ENCODE assay signal across 11 cellular contexts in genomic region chr7:74466196-74466813, GRCh38. TPM values are rescaled to one million over a fixed set of nuclear protein-coding genes. Genes with fewer than 3 reads are reported as not detected.
DNase-seq lines count a peak whose midpoint lies in the region; ATAC-seq and TF ChIP-seq lines count a peak whose summit lies in the region.
"Had no signal": no experiment of that assay in that cellular context is flagged by ENCODE, and none has a peak within 500 bp of the region (broad histone marks: within the 10 kb centered on the region; RNA-seq: fewer than 3 reads in every experiment).

No MANE protein-coding gene starts in this region.

- H3K4me1 ChIP-seq in H9 (ENCODE audit: insufficient read depth, low read length) (no peaks in the 10 kb centered on the region), sigmoid colon (peaks cover 0 to 16% (median 5%) of the 10 kb centered on the region in 4 donors), ovary (ENCODE audit: insufficient read depth) (no peaks in the 10 kb centered on the region)

- H3K56ac ChIP-seq in H9 (ENCODE audit: insufficient read length, low read depth, low read length) = no peak overlapping the region

- peaks cover 2% of the 10 kb centered on the region for H3K23me2 ChIP-seq in H9 (ENCODE audit: insufficient read length, low read depth, low read length, poor library complexity, severe bottlenecking)

- no peak overlapping the region for H2BK120ac ChIP-seq in H9 (ENCODE audit: low read depth, low read length, poor library complexity, severe bottlenecking)

- H3K79me2 ChIP-seq in H9 (ENCODE audit: insufficient read depth, low read length) = peaks cover 5% of the 10 kb centered on the region; the same call in 1 of the 2 replicates

- no peak overlapping the region for H3K18ac ChIP-seq in H9 (ENCODE audit: insufficient read length, low read depth, low read length)

- H3K23ac ChIP-seq in H9 (ENCODE audit: insufficient read length, low read depth, low read length) = no peak overlapping the region

- H2BK20ac ChIP-seq in H9 (ENCODE audit: low read depth, low read length, poor library complexity, severe bottlenecking) = no peak overlapping the region

- H3T11ph ChIP-seq in H9 (ENCODE audit: low read length) = no peak overlapping the region

- no peak overlapping the region for H4K91ac ChIP-seq in H9 (ENCODE audit: insufficient read length, low read depth, low read length)

- intact Hi-C loops in sigmoid colon (cut with DNase I) = no loop called here
- intact Hi-C loops in ovary (cut with DNase I) = no loop called here

- TF ChIP-seq CTCF in H9 (conservative IDR thresholded peaks at IDR 0.05) (no peak), sigmoid colon (IDR thresholded peaks at IDR 0.05) (no peak), ovary (IDR thresholded peaks at IDR 0.05) (no peak)

- DNase-seq in H9 (no peak), cerebellar cortex (ENCODE audit: low spot score) (peak; percentile 66), left kidney (ENCODE audit: low read depth, low spot score) (peak; percentile 54), sigmoid colon (peak; percentile 79), ovary (no peak)
- no peak for DNase-seq in activated CD4-positive, alpha-beta T cell treated with anti-CD3 and anti-CD28 coated beads for 4 hours
- no peak for DNase-seq in activated naive CD4-positive, alpha-beta T cell treated with anti-CD3 and anti-CD28 coated beads, Interleukin-2, amount 50 U/mL, for 16 hours
- DNase-seq: brain microvascular endothelial cell; stimulated activated CD4-positive, alpha-beta T cell treated with anti-CD3 and anti-CD28 coated beads, Interleukin-15, amount 100 ng/mL, for 24 hours had no signal

- no peak overlapping the region for H2BK5ac ChIP-seq in H9 (ENCODE audit: insufficient read length, low read length)

- ATAC-seq in GM21360 (IDR thresholded peaks at IDR 0.05; ENCODE audit: unreplicated experiment) = no peak

- H3K79me1 ChIP-seq in H9 (ENCODE audit: insufficient read depth, low read depth, low read length, poor library complexity, severe bottlenecking) = no peaks in the 10 kb centered on the region

- H3K27me3 ChIP-seq in H9 (ENCODE audit: insufficient read depth, low read length) (no peaks in the 10 kb centered on the region), sigmoid colon (no peaks in the 10 kb centered on the region), ovary (no peaks in the 10 kb centered on the region)
- H3K27me3 ChIP-seq: brain microvascular endothelial cell had no signal

- peaks cover 9 to 14% of the 10 kb centered on the region in 2 experiments for H3K4me1 Mint-ChIP-seq in H9

- no peak overlapping the region for H2AFZ ChIP-seq in H9 (ENCODE audit: low read length)

- no peak overlapping the region for H3K27ac ChIP-seq in H9 (ENCODE audit: insufficient read length, low read depth, low read length)
- H3K27ac ChIP-seq in sigmoid colon = peak overlapping the region; percentile 53 to 74 (median 72)
- H3K27ac ChIP-seq in ovary = no peak overlapping the region
- H3K27ac ChIP-seq: brain microvascular endothelial cell had no signal

- no peak overlapping the region for H4K5ac ChIP-seq in H9 (ENCODE audit: insufficient read length, low read depth, low read length)

- H2BK12ac ChIP-seq in H9 (ENCODE audit: insufficient read length, low read depth, low read length) = no peak overlapping the region

- H3K4ac ChIP-seq in H9 (ENCODE audit: low read depth, low read length) = no peak overlapping the region

- no peak overlapping the region for H3K4me2 ChIP-seq in H9 (ENCODE audit: insufficient read depth, insufficient read length, low read length)

- H3K4me3 ChIP-seq in sigmoid colon (no peak overlapping the region), ovary (no peak overlapping the region)
- H3K4me3 ChIP-seq: lung had no signal

- H3K36me3 Mint-ChIP-seq in H9 (ENCODE audit: insufficient read depth in 1 of 3, low read depth in 3 of 3) = peaks cover 0 to 21% (median 4%) of the 10 kb centered on the region in 3 experiments; a peak in 3 of 7 replicates

- H3K9me3 Mint-ChIP-seq in H9 = no peaks in the 10 kb centered on the region

- H3K36me3 ChIP-seq in sigmoid colon = no peaks in the 10 kb centered on the region
- H3K36me3 ChIP-seq in ovary = no peaks in the 10 kb centered on the region
- H3K36me3 ChIP-seq: brain microvascular endothelial cell had no signal

- H3K4me3 Mint-ChIP-seq in H9 = no peak overlapping the region

- no peaks in the 10 kb centered on the region for H3K9me3 ChIP-seq in H9 (ENCODE audit: control insufficient read depth, low read depth, low read length)
- no peaks in the 10 kb centered on the region for H3K9me3 ChIP-seq in sigmoid colon
- H3K9me3 ChIP-seq in ovary = no peaks in the 10 kb centered on the region

- no CpG with 5 or more reads among the region's 21 CpGs for WGBS in H9 (ENCODE audit: extremely low coverage, insufficient read length, low lambda C conversion rate)
- WGBS in sigmoid colon, 2 donors = 27 to 63% methylated on average over 21 of the region's 21 CpGs
- 70 to 79% (median 74%) methylated on average over 21 of the region's 21 CpGs for WGBS in ovary, 3 donors

- H3K27me3 Mint-ChIP-seq in H9 (ENCODE audit: low read depth) = no peaks in the 10 kb centered on the region

- H4K20me1 ChIP-seq in H9 (ENCODE audit: control insufficient read depth, insufficient read depth, insufficient read length) = no peaks in the 10 kb centered on the region

- no peak for TF ChIP-seq POLR2A in sigmoid colon (IDR thresholded peaks at IDR 0.05)
- TF ChIP-seq POLR2A in ovary (IDR thresholded peaks at IDR 0.05) = no peak

- no peak overlapping the region for H2AK5ac ChIP-seq in H9 (ENCODE audit: insufficient read length, low read length)

- H3K27ac Mint-ChIP-seq in H9 = peak overlapping the region; percentile 3 to 89 (median 86); a peak in 5 of 7 replicates

- H2BK15ac ChIP-seq in H9 (ENCODE audit: low read depth, low read length) = no peak overlapping the region

- no peak overlapping the region for H4K8ac ChIP-seq in H9 (replicated peaks; ENCODE audit: insufficient read length, low read depth, low read length)

- peak in 2 of 4 donors; percentile 52 to 87 for TF ChIP-seq EP300 in sigmoid colon (IDR thresholded peaks at IDR 0.05)
- TF ChIP-seq EP300 in ovary (IDR thresholded peaks at IDR 0.05) = no peak

- H3K14ac ChIP-seq in H9 (ENCODE audit: insufficient read depth, low read length) = no peak overlapping the region; the same call in 1 of the 2 replicates

- no peak overlapping the region for H3K9ac ChIP-seq in H9 (ENCODE audit: extremely low read depth, insufficient read length, low read length)

RNA-seq across cellular contexts. Expression of gene GTF2IRD1, which starts 12.6 kb away (rescaled TPM):
- total RNA-seq in H9 (2021) (34.3 and 39.9 TPM in 2 replicates), sigmoid colon (10 to 100 TPM; 15.0 to 24.2 (median 17.9) TPM), ovary (10 to 100 TPM; 13.4 to 39.0 (median 29.5) TPM)
- polyA plus RNA-seq in sigmoid colon (10 to 100 TPM in 1 of 3 donors, 1 to 10 TPM in 2; 1.8 to 13.6 (median 3.5) TPM), ovary (10 to 100 TPM; 12.0 to 17.1 TPM)

Comparison
In these comparisons a context has a peak if more than half of its experiments do, and no peak if none do; other contexts are left out.
1. DNase-seq: peak in cerebellar cortex (single experiment), left kidney (single experiment) and sigmoid colon (single experiment); none in H9 (single experiment), ovary (0 of 5), activated CD4-positive, alpha-beta T cell treated with anti-CD3 and anti-CD28 coated beads for 4 hours (0 of 2) and activated naive CD4-positive, alpha-beta T cell treated with anti-CD3 and anti-CD28 coated beads, Interleukin-2, amount 50 U/mL, for 16 hours (single experiment).
2. H3K27ac ChIP-seq: peak in sigmoid colon (4 of 4); none in H9 (single experiment) and ovary (0 of 2).